Comparison of ENCODE assay signal across 1 cellular context in the genomic region with DNA sequence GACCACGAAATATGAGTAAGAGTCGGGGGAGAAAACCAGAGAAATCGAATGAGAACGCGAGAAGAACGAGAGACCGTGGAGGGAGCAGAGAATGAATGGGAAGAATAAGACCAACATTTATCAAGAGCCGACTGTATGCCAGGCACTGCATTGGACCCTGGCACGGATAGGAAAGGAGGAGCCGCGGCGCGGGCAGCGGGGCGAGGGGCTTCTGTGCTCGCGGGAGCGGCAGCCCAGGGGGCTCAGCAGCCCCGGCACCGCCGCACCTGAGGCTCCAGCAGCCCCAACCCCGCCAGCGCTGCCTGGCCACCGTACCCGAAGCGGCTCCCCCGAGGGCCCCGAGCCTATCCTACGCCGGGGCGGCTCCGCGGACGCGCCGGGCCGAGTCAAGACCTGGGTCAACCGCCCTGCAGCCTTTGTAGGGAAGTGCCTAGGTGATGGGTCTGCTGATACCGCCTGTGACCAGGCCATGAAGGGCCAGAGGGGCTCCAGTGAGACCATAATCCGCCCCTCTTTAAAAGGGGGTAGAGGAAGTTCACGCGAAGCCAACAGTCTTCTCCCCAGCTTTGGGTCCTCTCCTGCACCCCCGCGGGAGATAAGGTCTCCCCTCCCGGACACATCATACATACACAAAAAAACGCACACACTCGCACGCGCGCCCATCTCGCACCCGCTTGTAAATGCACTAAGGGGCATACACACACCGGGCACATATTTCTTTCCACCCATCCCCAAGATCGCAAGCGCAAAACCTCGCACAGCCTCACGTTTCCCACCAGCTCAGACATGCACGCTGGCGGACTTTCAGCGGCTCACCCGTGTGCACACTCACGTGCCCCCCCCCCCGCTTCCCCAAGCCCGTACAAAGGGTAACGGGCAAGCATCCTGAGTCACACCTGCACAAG.
TF ChIP-seq lines count a peak whose summit lies in the region.

No MANE protein-coding gene starts in this region.

TF ChIP-seq in IMR-90, 13 proteins besides CTCF, POLR2A, EP300 and RAD21 (continued from another document):
- TF ChIP-seq, protein P1, sequence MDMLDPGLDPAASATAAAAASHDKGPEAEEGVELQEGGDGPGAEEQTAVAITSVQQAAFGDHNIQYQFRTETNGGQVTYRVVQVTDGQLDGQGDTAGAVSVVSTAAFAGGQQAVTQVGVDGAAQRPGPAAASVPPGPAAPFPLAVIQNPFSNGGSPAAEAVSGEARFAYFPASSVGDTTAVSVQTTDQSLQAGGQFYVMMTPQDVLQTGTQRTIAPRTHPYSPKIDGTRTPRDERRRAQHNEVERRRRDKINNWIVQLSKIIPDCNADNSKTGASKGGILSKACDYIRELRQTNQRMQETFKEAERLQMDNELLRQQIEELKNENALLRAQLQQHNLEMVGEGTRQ (IDR thresholded peaks at IDR 0.05; ENCODE audit: low read depth, low read length), result no peak
- TF ChIP-seq SMC3 (IDR thresholded peaks at IDR 0.05; ENCODE audit: low read depth, low read length), result no peak
- no peak for TF ChIP-seq CHD1 (IDR thresholded peaks at IDR 0.05; ENCODE audit: low read depth, low read length)
- TF ChIP-seq, protein P2, sequence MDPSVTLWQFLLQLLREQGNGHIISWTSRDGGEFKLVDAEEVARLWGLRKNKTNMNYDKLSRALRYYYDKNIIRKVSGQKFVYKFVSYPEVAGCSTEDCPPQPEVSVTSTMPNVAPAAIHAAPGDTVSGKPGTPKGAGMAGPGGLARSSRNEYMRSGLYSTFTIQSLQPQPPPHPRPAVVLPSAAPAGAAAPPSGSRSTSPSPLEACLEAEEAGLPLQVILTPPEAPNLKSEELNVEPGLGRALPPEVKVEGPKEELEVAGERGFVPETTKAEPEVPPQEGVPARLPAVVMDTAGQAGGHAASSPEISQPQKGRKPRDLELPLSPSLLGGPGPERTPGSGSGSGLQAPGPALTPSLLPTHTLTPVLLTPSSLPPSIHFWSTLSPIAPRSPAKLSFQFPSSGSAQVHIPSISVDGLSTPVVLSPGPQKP (IDR thresholded peaks at IDR 0.05; ENCODE audit: borderline replicate concordance, low read depth, low read length), result no peak
- no peak for TF ChIP-seq FOS (IDR thresholded peaks at IDR 0.05; ENCODE audit: low read depth, low read length)
TF ChIP-seq in IMR-90: peak in this region for 1.
